20 cellular contexts compared by ENCODE assay signal in genomic region chr11:116970485-116971292, GRCh38.
A peak's percentile ranks its signal among the peaks of the same experiment; 100 is the strongest.
DNase-seq lines count a peak whose midpoint lies in the region; ATAC-seq and TF ChIP-seq lines count a peak whose summit lies in the region.
"Had no signal": no experiment of that assay in that cellular context is flagged by ENCODE, and none has a peak within 500 bp of the region (broad histone marks: within the 10 kb centered on the region; RNA-seq: fewer than 3 reads in every experiment).

No MANE protein-coding gene starts in this region.

- H3K79me2 ChIP-seq in mammary epithelial cell (ENCODE audit: insufficient read depth, low read length): peaks cover 44% of the 10 kb centered on the region
- H3K79me2 ChIP-seq: parathyroid adenoma had no signal

- intact Hi-C loops in mammary epithelial cell (cut with micrococcal nuclease): no loop called here

- H3K9me3 Mint-ChIP-seq in activated T-cell treated with anti-CD3 and anti-CD28 coated beads, Interleukin-2, amount 50 U/mL, for 72 hours: no peaks in the 10 kb centered on the region
- H3K9me3 Mint-ChIP-seq in activated T-cell treated with anti-CD3 and anti-CD28 coated beads, Interleukin-2, amount 50 U/mL, for 24 hours: no peaks in the 10 kb centered on the region
- H3K9me3 Mint-ChIP-seq in stimulated activated effector memory CD8-positive, alpha-beta T cell treated with anti-CD3 and anti-CD28 coated beads, Interleukin-12 subunit alpha, Interleukin-12 subunit beta, amount 100 ng/mL, for 72 hours: no peaks in the 10 kb centered on the region
- no peaks in the 10 kb centered on the region for H3K9me3 Mint-ChIP-seq in progenitor cell of endocrine pancreas (ENCODE audit: low read depth)

- no peaks in the 10 kb centered on the region for H4K20me1 ChIP-seq in mammary epithelial cell (ENCODE audit: insufficient read depth, low read length)

- CTCF ChIA-PET in mammary epithelial cell (lab: Charles Lee; ENCODE audit: low non-redundant PET): no interaction called here

- DNase-seq in activated T-cell treated with anti-CD3 and anti-CD28 coated beads, Interleukin-2, amount 50 U/mL, for 72 hours: no peak
- DNase-seq in activated T-cell treated with anti-CD3 and anti-CD28 coated beads, Interleukin-2, amount 50 U/mL, for 24 hours: no peak
- DNase-seq in NCI-H226 (peak; percentile 70), mammary epithelial cell (peak; percentile 36), progenitor cell of endocrine pancreas (ENCODE audit: low spot score, unreplicated experiment) (no peak), NCI-H69 (lab: John Stamatoyannopoulos, UW) (no peak), GM03348 (ENCODE audit: low spot score) (no peak)
- no peak for DNase-seq in stimulated activated effector memory CD8-positive, alpha-beta T cell treated with anti-CD3 and anti-CD28 coated beads, Interleukin-12 subunit alpha, Interleukin-12 subunit beta, amount 100 ng/mL, for 72 hours (ENCODE audit: low spot score in 2 of 2)
- DNase-seq: activated CD8-positive, alpha-beta memory T cell treated with anti-CD3 and anti-CD28 coated beads for 24 hours; activated effector memory CD4-positive, alpha-beta T cell treated with Interleukin-2 at 50 U/mL for 16 hours; anterior cingulate cortex; gastrocnemius medialis; GOT3; left ventricle myocardium inferior; NCI-H187 treated with DMSO at 0.1 percent for 48 hours; NCI-H446 treated with DMSO at 0.1 percent for 48 hours; spleen had no signal

- no peak overlapping the region for H3K4me3 Mint-ChIP-seq in activated T-cell treated with anti-CD3 and anti-CD28 coated beads, Interleukin-2, amount 50 U/mL, for 72 hours
- H3K4me3 Mint-ChIP-seq in activated T-cell treated with anti-CD3 and anti-CD28 coated beads, Interleukin-2, amount 50 U/mL, for 24 hours: no peak overlapping the region
- H3K4me3 Mint-ChIP-seq in stimulated activated effector memory CD8-positive, alpha-beta T cell treated with anti-CD3 and anti-CD28 coated beads, Interleukin-12 subunit alpha, Interleukin-12 subunit beta, amount 100 ng/mL, for 72 hours: no peak overlapping the region
- H3K4me3 Mint-ChIP-seq in progenitor cell of endocrine pancreas (ENCODE audit: low read depth): no peak overlapping the region

- WGBS in mammary epithelial cell (ENCODE audit: low coverage, missing lambda C conversion rate): 95% methylated on average over 6 of the region's 6 CpGs

- no peaks in the 10 kb centered on the region for H3K36me3 Mint-ChIP-seq in activated T-cell treated with anti-CD3 and anti-CD28 coated beads, Interleukin-2, amount 50 U/mL, for 72 hours (ENCODE audit: insufficient read depth in 2 of 2)
- H3K36me3 Mint-ChIP-seq in activated T-cell treated with anti-CD3 and anti-CD28 coated beads, Interleukin-2, amount 50 U/mL, for 24 hours (ENCODE audit: low read depth): peaks cover 6% of the 10 kb centered on the region
- peaks cover 7% of the 10 kb centered on the region for H3K36me3 Mint-ChIP-seq in stimulated activated effector memory CD8-positive, alpha-beta T cell treated with anti-CD3 and anti-CD28 coated beads, Interleukin-12 subunit alpha, Interleukin-12 subunit beta, amount 100 ng/mL, for 72 hours
- no peaks in the 10 kb centered on the region for H3K36me3 Mint-ChIP-seq in progenitor cell of endocrine pancreas (ENCODE audit: insufficient read depth)

- dilution Hi-C loops in mammary epithelial cell (cut with HindIII; ENCODE audit: low sequenced_read_pairs): no loop called here

- H3K9ac ChIP-seq in mammary epithelial cell (ENCODE audit: insufficient read depth, low read length): no peak overlapping the region
- H3K9ac ChIP-seq: parathyroid adenoma had no signal

- no peaks in the 10 kb centered on the region for H3K27me3 Mint-ChIP-seq in activated T-cell treated with anti-CD3 and anti-CD28 coated beads, Interleukin-2, amount 50 U/mL, for 72 hours (ENCODE audit: low read depth)
- H3K27me3 Mint-ChIP-seq in activated T-cell treated with anti-CD3 and anti-CD28 coated beads, Interleukin-2, amount 50 U/mL, for 24 hours: no peaks in the 10 kb centered on the region
- no peaks in the 10 kb centered on the region for H3K27me3 Mint-ChIP-seq in progenitor cell of endocrine pancreas

- peak; percentile 58 to 65 for ATAC-seq in activated T-cell treated with anti-CD3 and anti-CD28 coated beads, Interleukin-2, amount 50 U/mL, for 72 hours (replicated peaks in 1 of 2)
- ATAC-seq in stimulated activated effector memory CD8-positive, alpha-beta T cell treated with anti-CD3 and anti-CD28 coated beads, Interleukin-12 subunit alpha, Interleukin-12 subunit beta, amount 100 ng/mL, for 72 hours: peak; percentile 81
- ATAC-seq: gastrocnemius medialis, GM12878 had no signal

- H3K27ac Mint-ChIP-seq in activated T-cell treated with anti-CD3 and anti-CD28 coated beads, Interleukin-2, amount 50 U/mL, for 72 hours: no peak overlapping the region
- no peak overlapping the region for H3K27ac Mint-ChIP-seq in activated T-cell treated with anti-CD3 and anti-CD28 coated beads, Interleukin-2, amount 50 U/mL, for 24 hours
- peak overlapping the region; percentile 52 for H3K27ac Mint-ChIP-seq in stimulated activated effector memory CD8-positive, alpha-beta T cell treated with anti-CD3 and anti-CD28 coated beads, Interleukin-12 subunit alpha, Interleukin-12 subunit beta, amount 100 ng/mL, for 72 hours
- no peak overlapping the region for H3K27ac Mint-ChIP-seq in progenitor cell of endocrine pancreas

- H3K36me3 ChIP-seq in mammary epithelial cell (ENCODE audit: insufficient read depth, low read length): no peaks in the 10 kb centered on the region
- H3K36me3 ChIP-seq: gastrocnemius medialis, left ventricle myocardium inferior, spleen had no signal

- no peak overlapping the region for H3K4me2 ChIP-seq in mammary epithelial cell (ENCODE audit: insufficient read depth, low read depth, low read length)

- H3K27ac ChIP-seq in mammary epithelial cell (ENCODE audit: insufficient read depth, low read depth, low read length): no peak overlapping the region
- H3K27ac ChIP-seq: gastrocnemius medialis, left ventricle myocardium inferior, parathyroid adenoma, SK-N-MC, spleen had no signal

- H3K4me1 Mint-ChIP-seq in activated T-cell treated with anti-CD3 and anti-CD28 coated beads, Interleukin-2, amount 50 U/mL, for 72 hours (ENCODE audit: low read depth): peaks cover 11% of the 10 kb centered on the region
- peaks cover 47% of the 10 kb centered on the region for H3K4me1 Mint-ChIP-seq in activated T-cell treated with anti-CD3 and anti-CD28 coated beads, Interleukin-2, amount 50 U/mL, for 24 hours (ENCODE audit: low read depth)
- peaks cover 39% of the 10 kb centered on the region for H3K4me1 Mint-ChIP-seq in stimulated activated effector memory CD8-positive, alpha-beta T cell treated with anti-CD3 and anti-CD28 coated beads, Interleukin-12 subunit alpha, Interleukin-12 subunit beta, amount 100 ng/mL, for 72 hours
- H3K4me1 Mint-ChIP-seq in progenitor cell of endocrine pancreas (ENCODE audit: low read depth): peaks cover 24% of the 10 kb centered on the region

- TF ChIP-seq CTCF in mammary epithelial cell (conservative IDR thresholded peaks at IDR 0.05 in 1 of 2, IDR thresholded peaks at IDR 0.05 in 1 of 2; ENCODE audit: extremely low read depth in 1 of 2, insufficient read depth in 1 of 2, low read depth in 1 of 2, low read length in 2 of 2) (no peak), progenitor cell of endocrine pancreas (IDR thresholded peaks at IDR 0.05; ENCODE audit: unreplicated experiment) (no peak)

- H3K4me3 ChIP-seq in mammary epithelial cell (replicated peaks in 1 of 3; ENCODE audit: insufficient read depth in 1 of 3, low read depth in 2 of 3, low read length in 3 of 3): no peak overlapping the region
- H3K4me3 ChIP-seq: gastrocnemius medialis, GM12878, left ventricle myocardium inferior, SK-N-MC, spleen had no signal

- in situ Hi-C loops in mammary epithelial cell (cut with MboI; ENCODE audit: low sequenced_read_pairs in 2 of 2): no loop called here

- H2AFZ ChIP-seq in mammary epithelial cell (ENCODE audit: low read depth, low read length): no peak overlapping the region
- H2AFZ ChIP-seq: parathyroid adenoma had no signal

- no peaks in the 10 kb centered on the region for H3K27me3 ChIP-seq in mammary epithelial cell (ENCODE audit: insufficient read depth, low read length)
- H3K27me3 ChIP-seq: gastrocnemius medialis, spleen had no signal

- peaks cover 5% of the 10 kb centered on the region for H3K4me1 ChIP-seq in mammary epithelial cell (ENCODE audit: insufficient read depth, low read length)
- H3K4me1 ChIP-seq: parathyroid adenoma had no signal

- no TSS peak for BruUV-seq in mammary epithelial cell (replicated peaks; lab: Mats Ljungman, UMichigan)

- no peaks in the 10 kb centered on the region for H3K9me3 ChIP-seq in mammary epithelial cell (replicated peaks; ENCODE audit: insufficient read depth, low read length)
- H3K9me3 ChIP-seq: gastrocnemius medialis, left ventricle myocardium inferior, spleen had no signal

Comparison
In these comparisons a context has a peak if more than half of its experiments do, and no peak if none do; other contexts are left out.
1. DNase-seq: peak in NCI-H226 (single experiment) and mammary epithelial cell (single experiment); none in activated T-cell treated with anti-CD3 and anti-CD28 coated beads, Interleukin-2, amount 50 U/mL, for 72 hours (0 of 2), activated T-cell treated with anti-CD3 and anti-CD28 coated beads, Interleukin-2, amount 50 U/mL, for 24 hours (single experiment), stimulated activated effector memory CD8-positive, alpha-beta T cell treated with anti-CD3 and anti-CD28 coated beads, Interleukin-12 subunit alpha, Interleukin-12 subunit beta, amount 100 ng/mL, for 72 hours (0 of 2), progenitor cell of endocrine pancreas (single experiment), NCI-H69 (single experiment) and GM03348 (single experiment).